ENCODE assay signal across 8 cellular contexts in genomic region chr18:55419939-55420664, GRCh38.
A peak's percentile ranks its signal among the peaks of the same experiment; 100 is the strongest.
DNase-seq lines count a peak whose midpoint lies in the region; ATAC-seq, FAIRE-seq and TF ChIP-seq lines count a peak whose summit lies in the region.

No MANE protein-coding gene starts in this region.

- no peaks in the 10 kb centered on the region for H3K4me1 ChIP-seq in CD8-positive, alpha-beta T cell (ENCODE audit: insufficient read depth, low read length)

- intact Hi-C loops in CD8-positive, alpha-beta T cell (cut with DNase I, micrococcal nuclease), result loop anchor here (5.0 kb wide), 2 partner anchors 362 to 952 kb away; no protein-coding TSS in a partner anchor
- intact Hi-C loops in activated CD4-positive, alpha-beta memory T cell treated with anti-CD3 and anti-CD28 coated beads for 36 hours (cut with micrococcal nuclease), result no loop called here

- peak; percentile 53 for FAIRE-seq in GM12892 (lab: Jason Lieb, UNC)

- no peak for TF ChIP-seq CTCF in osteocyte (IDR thresholded peaks at IDR 0.05)
- TF ChIP-seq CTCF in CD8-positive, alpha-beta T cell (IDR thresholded peaks at IDR 0.05), result no peak

- H3K36me3 ChIP-seq in CD8-positive, alpha-beta T cell (ENCODE audit: insufficient read depth, low read length), result no peaks in the 10 kb centered on the region

- POLR2A ChIA-PET in CD8-positive, alpha-beta T cell (lab: Charles Lee), result no interaction called here
- POLR2A ChIA-PET in activated CD4-positive, alpha-beta memory T cell treated with anti-CD3 and anti-CD28 coated beads for 36 hours (lab: Charles Lee), result no interaction called here

- H3K27ac ChIP-seq in CD8-positive, alpha-beta T cell (ENCODE audit: low read depth, low read length), result no peak overlapping the region

- TF ChIP-seq POLR2A in GM12892 (IDR thresholded peaks at IDR 0.05; ENCODE audit: low read depth, low read length), result no peak

- CTCF ChIA-PET in CD8-positive, alpha-beta T cell (lab: Charles Lee), result no interaction called here
- CTCF ChIA-PET in activated CD4-positive, alpha-beta memory T cell treated with anti-CD3 and anti-CD28 coated beads for 36 hours (lab: Charles Lee), result interaction anchor here (0.7 kb wide), 2 partner anchors 1232 to 1781 kb away, joined by 3 read pairs; no protein-coding TSS in a partner anchor

- no peaks in the 10 kb centered on the region for H3K27me3 Mint-ChIP-seq in osteocyte (ENCODE audit: unreplicated experiment)
- peaks cover 4% of the 10 kb centered on the region for H3K27me3 Mint-ChIP-seq in CD8-positive, alpha-beta T cell (ENCODE audit: low read depth)
- H3K27me3 Mint-ChIP-seq in activated CD4-positive, alpha-beta memory T cell treated with anti-CD3 and anti-CD28 coated beads for 36 hours, result peaks cover 11% of the 10 kb centered on the region

- peak; percentile 14 for ATAC-seq in HG03060 (IDR thresholded peaks at IDR 0.05; ENCODE audit: low read depth, unreplicated experiment)
- ATAC-seq in CD8-positive, alpha-beta T cell, result no peak

- DNase-seq in GM12892 (ENCODE audit: insufficient read length), result no peak
- DNase-seq in dermis blood vessel endothelial cell, result peak; percentile 60
- DNase-seq in osteocyte (ENCODE audit: extremely low spot score, unreplicated experiment), result no peak
- DNase-seq in CD8-positive, alpha-beta T cell, result no peak
- DNase-seq in activated CD4-positive, alpha-beta memory T cell treated with anti-CD3 and anti-CD28 coated beads for 36 hours, result no peak
- DNase-seq in T-helper 1 cell, result no peak
- DNase-seq in activated T-cell treated with anti-CD3 and anti-CD28 coated beads, Interleukin-2, amount 50 U/mL, for 48 hours, result no peak

- no peak overlapping the region for H3K4me3 Mint-ChIP-seq in osteocyte (ENCODE audit: unreplicated experiment)
- H3K4me3 Mint-ChIP-seq in CD8-positive, alpha-beta T cell, result no peak overlapping the region
- H3K4me3 Mint-ChIP-seq in activated CD4-positive, alpha-beta memory T cell treated with anti-CD3 and anti-CD28 coated beads for 36 hours, result no peak overlapping the region

- H3K4me1 Mint-ChIP-seq in osteocyte (ENCODE audit: unreplicated experiment), result peaks cover 33% of the 10 kb centered on the region
- H3K4me1 Mint-ChIP-seq in CD8-positive, alpha-beta T cell (ENCODE audit: low read depth), result peaks cover 4% of the 10 kb centered on the region
- H3K4me1 Mint-ChIP-seq in activated CD4-positive, alpha-beta memory T cell treated with anti-CD3 and anti-CD28 coated beads for 36 hours (ENCODE audit: low read depth), result no peaks in the 10 kb centered on the region

- H3K36me3 Mint-ChIP-seq in osteocyte (ENCODE audit: unreplicated experiment), result peaks cover 2% of the 10 kb centered on the region
- H3K36me3 Mint-ChIP-seq in CD8-positive, alpha-beta T cell, result no peaks in the 10 kb centered on the region
- no peaks in the 10 kb centered on the region for H3K36me3 Mint-ChIP-seq in activated CD4-positive, alpha-beta memory T cell treated with anti-CD3 and anti-CD28 coated beads for 36 hours

- H3K27me3 ChIP-seq in CD8-positive, alpha-beta T cell (ENCODE audit: insufficient read depth, low read length), result no peaks in the 10 kb centered on the region

- H3K9me3 Mint-ChIP-seq in osteocyte (ENCODE audit: unreplicated experiment), result no peaks in the 10 kb centered on the region
- H3K9me3 Mint-ChIP-seq in CD8-positive, alpha-beta T cell, result no peaks in the 10 kb centered on the region
- H3K9me3 Mint-ChIP-seq in activated CD4-positive, alpha-beta memory T cell treated with anti-CD3 and anti-CD28 coated beads for 36 hours, result no peaks in the 10 kb centered on the region

- H3K27ac Mint-ChIP-seq in osteocyte (ENCODE audit: unreplicated experiment), result peak overlapping the region; percentile 8
- no peak overlapping the region for H3K27ac Mint-ChIP-seq in CD8-positive, alpha-beta T cell
- H3K27ac Mint-ChIP-seq in activated CD4-positive, alpha-beta memory T cell treated with anti-CD3 and anti-CD28 coated beads for 36 hours, result no peak overlapping the region

- no peaks in the 10 kb centered on the region for H3K9me3 ChIP-seq in CD8-positive, alpha-beta T cell (ENCODE audit: low read length)

- H3K4me3 ChIP-seq in CD8-positive, alpha-beta T cell (ENCODE audit: low read depth, low read length), result no peak overlapping the region
